ENCODE assay signal across 34 cellular contexts in the genomic region with DNA sequence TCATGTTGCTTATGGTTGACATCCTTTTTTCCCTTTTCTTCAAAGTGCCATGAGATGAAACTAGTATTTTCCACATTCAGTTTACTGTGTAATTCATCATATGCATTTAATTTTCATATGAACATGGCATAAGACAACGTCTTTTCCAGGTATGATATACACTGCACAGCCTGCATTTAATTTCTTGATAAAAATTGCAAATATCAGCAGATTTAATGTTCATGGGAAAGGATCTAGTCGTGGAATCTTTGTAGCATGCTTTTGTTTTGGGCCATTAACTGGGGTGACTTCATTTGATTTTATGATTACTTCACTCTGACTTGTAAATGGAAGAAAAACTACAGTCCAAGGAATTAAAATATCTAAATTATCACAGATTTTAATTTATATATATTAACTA.
"Had no signal": no experiment of that assay in that cellular context is flagged by ENCODE, and none has a peak within 500 bp of the region (broad histone marks: within the 10 kb centered on the region; RNA-seq: fewer than 3 reads in every experiment).

No MANE protein-coding gene starts in this region.

- H3K9me3 ChIP-seq: adrenal gland, ascending aorta, body of pancreas, breast epithelium had no signal

- DNase-seq: activated effector memory CD4-positive, alpha-beta T cell treated with anti-CD3 and anti-CD28 coated beads, Interleukin-2, amount 50 U/mL, for 16 hours; activated effector memory CD4-positive, alpha-beta T cell treated with Interleukin-2 at 50 U/mL for 16 hours; activated gamma-delta T cell; activated gamma-delta T cell treated with Interleukin-2 at 50 U/mL for 16 hours; activated naive CD4-positive, alpha-beta T cell; activated naive CD4-positive, alpha-beta T cell treated with anti-CD3 and anti-CD28 coated beads for 36 hours; activated naive CD4-positive, alpha-beta T cell treated with anti-CD3 and anti-CD28 coated beads, Interleukin-2, amount 10 ng/mL, durations not matched to agents 7 days and 5 days; activated naive CD4-positive, alpha-beta T cell treated with anti-CD3 and anti-CD28 coated beads, Interleukin-2, amount 50 U/mL, for 16 hours; activated naive CD4-positive, alpha-beta T cell treated with Interleukin-2 at 50 U/mL for 16 hours; activated naive CD8-positive, alpha-beta T cell treated with anti-CD3 and anti-CD28 coated beads for 36 hours; activated naive CD8-positive, alpha-beta T cell treated with anti-CD3 and anti-CD28 coated beads, Interleukin-2, amount 10 ng/mL, durations not matched to agents 7 days and 5 days; activated naive CD8-positive, alpha-beta T cell treated with anti-CD3 and anti-CD28 coated beads, Interleukin-2, amount 50 U/mL, for 24 hours; activated T-cell treated with anti-CD3 and anti-CD28 coated beads, Interleukin-2, amount 50 U/mL, for 1 hour; activated T-cell treated with anti-CD3 and anti-CD28 coated beads, Interleukin-2, amount 50 U/mL, for 24 hours; activated T-cell treated with anti-CD3 and anti-CD28 coated beads, Interleukin-2, amount 50 U/mL, for 4 hours; activated T-cell treated with anti-CD3 and anti-CD28 coated beads, Interleukin-2, amount 50 U/mL, for 48 hours; activated T-cell treated with anti-CD3 and anti-CD28 coated beads, Interleukin-2, amount 50 U/mL, for 72 hours; adrenal gland; amniotic stem cell; amygdala; anterior cingulate cortex; aorta; body of pancreas; brain microvascular endothelial cell; caudate nucleus; central memory CD4-positive, alpha-beta T cell; cerebellar nuclear complex had no signal

- H3K4me3 ChIP-seq: adrenal gland, ascending aorta, body of pancreas, breast epithelium, cardiac muscle cell had no signal

- H3K4me1 ChIP-seq: adrenal gland, ascending aorta, body of pancreas, breast epithelium had no signal

- H3K36me3 ChIP-seq: adrenal gland, ascending aorta, brain microvascular endothelial cell, breast epithelium, cardiac muscle cell had no signal

- H3K27ac ChIP-seq: adrenal gland, ascending aorta, body of pancreas, brain microvascular endothelial cell, breast epithelium, cardiac muscle cell had no signal

- H3K27me3 ChIP-seq: adrenal gland, ascending aorta, body of pancreas, brain microvascular endothelial cell, breast epithelium, cardiac muscle cell had no signal

- ATAC-seq: activated naive CD4-positive, alpha-beta T cell treated with anti-CD3 and anti-CD28 coated beads, Interleukin-2, amount 50 U/mL, for 72 hours; activated naive CD8-positive, alpha-beta T cell treated with anti-CD3 and anti-CD28 coated beads, Interleukin-2, amount 50 U/mL, for 24 hours; activated T-cell treated with anti-CD3 and anti-CD28 coated beads, Interleukin-2, amount 50 U/mL, for 4 hours; activated T-cell treated with anti-CD3 and anti-CD28 coated beads, Interleukin-2, amount 50 U/mL, for 72 hours; activated T-helper 17 cell treated with anti-CD3 and anti-CD28 coated beads, Interleukin-2, amount 50 U/mL, for 72 hours; body of pancreas had no signal

- FAIRE-seq: astrocyte, bronchial epithelial cell had no signal
